In genomic region chr1:204746838-204747442, GRCh38 we compare ENCODE assay signal across 8 cellular contexts.
DNase-seq lines count a peak whose midpoint lies in the region; ATAC-seq and TF ChIP-seq lines count a peak whose summit lies in the region.

No MANE protein-coding gene starts in this region.

- H3K4me1 Mint-ChIP-seq in T-cell (no peaks in the 10 kb centered on the region), immature natural killer cell (no peaks in the 10 kb centered on the region)

- H3K27ac Mint-ChIP-seq in T-cell (no peak overlapping the region), immature natural killer cell (no peak overlapping the region)

- peak; percentile 97 for TF ChIP-seq CTCF in astrocyte of the cerebellum (IDR thresholded peaks at IDR 0.05; ENCODE audit: low read depth, low read length, missing control alignments)

- POLR2A ChIA-PET in T-cell (lab: Charles Lee) = no interaction called here

- CTCF ChIA-PET in T-cell (lab: Charles Lee) = interaction anchor here (0.6 to 1.9 kb wide), 5 partner anchors 17 to 398 kb away, joined by 3 to 5 read pairs (median 5); no protein-coding TSS in a partner anchor

- no peak overlapping the region for H3K4me3 ChIP-seq in astrocyte of the cerebellum (ENCODE audit: low read depth, low read length)

- in situ Hi-C loops in astrocyte of the cerebellum (cut with HindIII; ENCODE audit: low sequenced_read_pairs) = no loop called here

- H3K4me3 Mint-ChIP-seq in T-cell (no peak overlapping the region), immature natural killer cell (no peak overlapping the region)

- H3K36me3 Mint-ChIP-seq in T-cell = no peaks in the 10 kb centered on the region
- H3K36me3 Mint-ChIP-seq in immature natural killer cell = no peaks in the 10 kb centered on the region

- H3K9me3 Mint-ChIP-seq in T-cell (no peaks in the 10 kb centered on the region), immature natural killer cell (no peaks in the 10 kb centered on the region)

- H3K27me3 Mint-ChIP-seq in T-cell (peaks cover 5 to 35% of the 10 kb centered on the region in 2 donors), immature natural killer cell (ENCODE audit: low read depth in 3 of 3) (peaks cover 3 to 9% (median 3%) of the 10 kb centered on the region in 3 donors)

- DNase-seq in EL = peak; percentile 46
- DNase-seq in LHCN-M2 (ENCODE audit: low read depth) = peak; percentile 34
- DNase-seq in T-cell = peak in 30 of 34 experiments; percentile 10 to 52 (median 32)
- no peak for DNase-seq in astrocyte of the cerebellum (ENCODE audit: low read depth)
- DNase-seq in immature natural killer cell = peak; percentile 37 to 50 (median 37)
- DNase-seq in stimulated activated CD4-positive, alpha-beta T cell treated with anti-CD3 and anti-CD28 coated beads, Interleukin-2, amount 100 ng/mL, for 24 hours = peak; percentile 47 to 58

- ATAC-seq in T-cell (replicated peaks in 1 of 4) (peak; percentile 58 to 79 (median 68)), HG02938 (IDR thresholded peaks at IDR 0.05; ENCODE audit: unreplicated experiment) (no peak), HG03354 (IDR thresholded peaks at IDR 0.05; ENCODE audit: poor library complexity, severe bottlenecking, unreplicated experiment) (no peak)

Comparison
In these comparisons a context has a peak if more than half of its experiments do, and no peak if none do; other contexts are left out.
1. ATAC-seq: peak in T-cell (4 of 4); none in HG02938 (single experiment) and HG03354 (single experiment).